In the genomic region with DNA sequence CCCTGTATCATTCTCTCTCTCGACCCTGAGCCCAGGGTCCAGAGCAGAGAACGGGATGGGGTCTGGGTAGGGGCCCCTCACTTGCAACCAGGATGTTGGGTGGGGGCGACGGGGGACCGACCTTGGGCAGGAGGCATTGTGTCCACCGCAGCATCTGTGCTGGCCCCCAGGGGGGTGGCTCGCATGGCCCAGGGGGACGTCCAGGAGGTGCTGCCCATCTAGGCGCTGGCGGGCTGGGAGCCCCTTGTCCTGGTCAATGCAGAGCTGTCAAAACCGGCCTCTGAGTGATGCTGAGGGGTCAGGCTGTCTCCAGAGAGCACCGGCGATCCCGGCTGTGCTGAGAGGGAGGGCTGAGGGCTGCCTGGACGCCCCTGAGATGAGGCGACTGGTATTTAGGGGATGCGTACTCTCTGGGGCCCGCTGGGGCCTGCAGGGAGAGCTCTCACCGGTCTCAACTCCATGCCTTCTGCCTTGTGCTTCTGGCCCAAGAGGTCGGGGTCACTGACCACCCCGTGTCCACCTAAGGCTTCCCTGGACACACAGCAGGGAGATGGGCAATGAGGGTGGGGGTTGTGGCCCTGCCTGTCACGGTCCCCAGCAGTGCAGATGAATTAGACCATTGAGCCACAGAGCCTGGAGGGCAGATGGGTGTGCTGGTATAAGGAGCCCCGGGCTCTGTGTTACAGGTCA, we compare ENCODE assay signal across 8 cellular contexts. TPM values are rescaled to one million over a fixed set of nuclear protein-coding genes. Genes with fewer than 3 reads are reported as not detected.
A peak's percentile ranks its signal among the peaks of the same experiment; 100 is the strongest.
DNase-seq lines count a peak whose midpoint lies in the region; ATAC-seq lines count a peak whose summit lies in the region.

No MANE protein-coding gene starts in this region.

- peak overlapping the region; percentile 80 for H3K27ac ChIP-seq in temporal lobe (ENCODE audit: low read depth, low read length)

- no peak for ATAC-seq in activated CD8-positive, alpha-beta memory T cell treated with anti-CD3 and anti-CD28 coated beads, Interleukin-2, amount 10 ng/mL, durations not matched to agents 7 days and 5 days
- ATAC-seq in left colon, result peak; percentile 20
- no peak for ATAC-seq in GM19452 (IDR thresholded peaks at IDR 0.05; ENCODE audit: unreplicated experiment)
- ATAC-seq in GM21447 (IDR thresholded peaks at IDR 0.05; ENCODE audit: unreplicated experiment), result no peak

- intact Hi-C loops in left colon (cut with DNase I, micrococcal nuclease), result no loop called here

- no peak overlapping the region for H3K4me3 Mint-ChIP-seq in activated CD8-positive, alpha-beta memory T cell treated with anti-CD3 and anti-CD28 coated beads, Interleukin-2, amount 10 ng/mL, durations not matched to agents 7 days and 5 days
- peak overlapping the region; percentile 66 for H3K4me3 Mint-ChIP-seq in activated naive CD8-positive, alpha-beta T cell

- peaks cover 70% of the 10 kb centered on the region for H3K4me1 Mint-ChIP-seq in activated CD8-positive, alpha-beta memory T cell treated with anti-CD3 and anti-CD28 coated beads, Interleukin-2, amount 10 ng/mL, durations not matched to agents 7 days and 5 days
- peaks cover 67% of the 10 kb centered on the region for H3K4me1 Mint-ChIP-seq in activated naive CD8-positive, alpha-beta T cell (ENCODE audit: low read depth)

- H3K9me3 Mint-ChIP-seq in activated CD8-positive, alpha-beta memory T cell treated with anti-CD3 and anti-CD28 coated beads, Interleukin-2, amount 10 ng/mL, durations not matched to agents 7 days and 5 days (ENCODE audit: low read depth), result no peaks in the 10 kb centered on the region
- H3K9me3 Mint-ChIP-seq in activated naive CD8-positive, alpha-beta T cell (ENCODE audit: low read depth), result no peaks in the 10 kb centered on the region

- CTCF ChIA-PET in activated CD8-positive, alpha-beta memory T cell treated with anti-CD3 and anti-CD28 coated beads, Interleukin-2, amount 10 ng/mL, durations not matched to agents 7 days and 5 days (lab: Charles Lee), result interaction anchor here (2.3 kb wide), 1 partner anchor 42 kb away, joined by 9 read pairs; no protein-coding TSS in a partner anchor

- no peak overlapping the region for H3K27ac Mint-ChIP-seq in activated CD8-positive, alpha-beta memory T cell treated with anti-CD3 and anti-CD28 coated beads, Interleukin-2, amount 10 ng/mL, durations not matched to agents 7 days and 5 days
- peak overlapping the region; percentile 94 for H3K27ac Mint-ChIP-seq in activated naive CD8-positive, alpha-beta T cell

- H3K36me3 Mint-ChIP-seq in activated CD8-positive, alpha-beta memory T cell treated with anti-CD3 and anti-CD28 coated beads, Interleukin-2, amount 10 ng/mL, durations not matched to agents 7 days and 5 days, result peaks cover 53% of the 10 kb centered on the region
- peaks cover 15% of the 10 kb centered on the region for H3K36me3 Mint-ChIP-seq in activated naive CD8-positive, alpha-beta T cell

- peak; percentile 79 for DNase-seq in activated CD8-positive, alpha-beta memory T cell treated with anti-CD3 and anti-CD28 coated beads for 24 hours
- DNase-seq in activated CD8-positive, alpha-beta memory T cell treated with anti-CD3 and anti-CD28 coated beads, Interleukin-2, amount 10 ng/mL, durations not matched to agents 7 days and 5 days, result no peak
- DNase-seq in left colon (peak in 1 of 2 donors; percentile 36), NCI-H2081 treated with DMSO at 0.1 percent for 48 hours (lab: John Stamatoyannopoulos, UW) (no peak)

- no peaks in the 10 kb centered on the region for H3K27me3 Mint-ChIP-seq in activated CD8-positive, alpha-beta memory T cell treated with anti-CD3 and anti-CD28 coated beads, Interleukin-2, amount 10 ng/mL, durations not matched to agents 7 days and 5 days
- H3K27me3 Mint-ChIP-seq in activated naive CD8-positive, alpha-beta T cell, result no peaks in the 10 kb centered on the region

RNA-seq across cellular contexts. Expression of a gene that starts 8.5 kb away (rescaled TPM):
- total RNA-seq in activated CD8-positive, alpha-beta memory T cell treated with anti-CD3 and anti-CD28 coated beads, Interleukin-2, amount 10 ng/mL, durations not matched to agents 7 days and 5 days, result 1,000 to 10,000 TPM; 1,212 to 1,220 TPM
- total RNA-seq in left colon, result 1,000 to 10,000 TPM in 1 of 2 donors, 100 to 1,000 TPM in 1; 962 to 1,034 TPM
- 942 TPM for total RNA-seq in temporal lobe

RNA-seq across cellular contexts. Expression of a gene that starts 13.6 kb away (rescaled TPM):
- under 1 TPM in 1 of 2 experiments, not detected in 1; 0.35 TPM for total RNA-seq in activated CD8-positive, alpha-beta memory T cell treated with anti-CD3 and anti-CD28 coated beads, Interleukin-2, amount 10 ng/mL, durations not matched to agents 7 days and 5 days
- 1 to 10 TPM; 2.0 to 3.5 TPM for total RNA-seq in left colon
- total RNA-seq in temporal lobe, result not detected

RNA-seq across cellular contexts. Expression of a gene that starts 18.1 kb away (rescaled TPM):
- 10 to 100 TPM; 11.4 to 13.5 TPM for total RNA-seq in activated CD8-positive, alpha-beta memory T cell treated with anti-CD3 and anti-CD28 coated beads, Interleukin-2, amount 10 ng/mL, durations not matched to agents 7 days and 5 days
- total RNA-seq in left colon (10 to 100 TPM; 38.9 to 41.6 TPM), temporal lobe (25.1 TPM)

RNA-seq across cellular contexts. Expression of a gene that starts 19.8 kb away (rescaled TPM):
- total RNA-seq in activated CD8-positive, alpha-beta memory T cell treated with anti-CD3 and anti-CD28 coated beads, Interleukin-2, amount 10 ng/mL, durations not matched to agents 7 days and 5 days, result 10 to 100 TPM; 54.7 to 76.3 TPM
- total RNA-seq in left colon (100 to 1,000 TPM; 144 to 152 TPM), temporal lobe (18.9 TPM)

RNA-seq across cellular contexts. Expression of a gene that starts 33.4 kb away (rescaled TPM):
- total RNA-seq in activated CD8-positive, alpha-beta memory T cell treated with anti-CD3 and anti-CD28 coated beads, Interleukin-2, amount 10 ng/mL, durations not matched to agents 7 days and 5 days, result not detected
- total RNA-seq in left colon, result 1 to 10 TPM in 1 of 2 donors, under 1 TPM in 1; 0.55 to 1.1 TPM
- total RNA-seq in temporal lobe, result under 0.01 TPM
